Comparison of ENCODE assay signal across 1 cellular context in the genomic region with DNA sequence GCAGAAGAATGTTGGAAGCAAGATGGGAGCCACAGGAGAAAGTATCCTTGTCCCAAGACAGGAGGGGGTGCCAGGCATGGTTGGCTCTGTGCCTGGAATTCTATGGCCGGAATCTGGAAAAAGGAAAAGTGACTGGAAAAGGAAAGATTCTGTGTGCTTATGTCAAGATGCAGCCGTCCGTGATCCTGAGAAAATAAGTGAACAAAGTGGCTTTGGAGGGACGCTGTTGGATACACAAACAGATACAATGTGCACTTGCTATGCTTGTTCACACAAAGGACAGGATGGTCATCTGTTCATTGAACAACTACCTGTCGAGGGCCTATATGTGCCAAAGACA.
TF ChIP-seq lines count a peak whose summit lies in the region.

No MANE protein-coding gene starts in this region.

TF ChIP-seq in H1, 55 proteins besides CTCF, POLR2A, EP300 and RAD21:
- no peak for TF ChIP-seq SIN3A (conservative IDR thresholded peaks at IDR 0.05 in 1 of 2, IDR thresholded peaks at IDR 0.05 in 1 of 2; ENCODE audit: low read depth in 1 of 2, low read length in 2 of 2)
- no peak for TF ChIP-seq E2F6 (IDR thresholded peaks at IDR 0.05)
- TF ChIP-seq JUND (IDR thresholded peaks at IDR 0.05; ENCODE audit: low read length): no peak
- TF ChIP-seq EGR1 (IDR thresholded peaks at IDR 0.05; ENCODE audit: borderline replicate concordance, low read depth, low read length): no peak
- TF ChIP-seq MAFK (IDR thresholded peaks at IDR 0.05; ENCODE audit: low read depth, low read length): no peak
- TF ChIP-seq RNF2 (IDR thresholded peaks at IDR 0.05; ENCODE audit: borderline replicate concordance, low read depth, low read length, missing control alignments, poor library complexity, severe bottlenecking): no peak
- no peak for TF ChIP-seq GTF2F1 (IDR thresholded peaks at IDR 0.05; ENCODE audit: borderline replicate concordance, low read depth, low read length)
- no peak for TF ChIP-seq TAF7 (optimal IDR thresholded peaks at IDR 0.05; ENCODE audit: borderline replicate concordance, low read depth, low read length)
- TF ChIP-seq KDM1A (IDR thresholded peaks at IDR 0.05; ENCODE audit: borderline replicate concordance, low read length): no peak
- no peak for TF ChIP-seq SIRT6 (IDR thresholded peaks at IDR 0.05; ENCODE audit: low read length)
- TF ChIP-seq RFX5 (IDR thresholded peaks at IDR 0.05; ENCODE audit: borderline replicate concordance, low read depth, low read length): no peak
- no peak for TF ChIP-seq RBBP5 (IDR thresholded peaks at IDR 0.05; ENCODE audit: borderline replicate concordance, low read depth, low read length)
- TF ChIP-seq JUN (IDR thresholded peaks at IDR 0.05; ENCODE audit: low read depth, low read length): no peak
- TF ChIP-seq HDAC2 (IDR thresholded peaks at IDR 0.05; ENCODE audit: borderline replicate concordance in 1 of 2, low read depth in 2 of 2, low read length in 2 of 2): no peak
- TF ChIP-seq YY1 (IDR thresholded peaks at IDR 0.05; ENCODE audit: low read depth, low read length): no peak
- no peak for TF ChIP-seq HDAC6 (IDR thresholded peaks at IDR 0.05; ENCODE audit: low read depth, low read length)
- TF ChIP-seq TBP (IDR thresholded peaks at IDR 0.05; ENCODE audit: low read depth, low read length): no peak
